ENCODE assay signal across 17 cellular contexts in the genomic region with DNA sequence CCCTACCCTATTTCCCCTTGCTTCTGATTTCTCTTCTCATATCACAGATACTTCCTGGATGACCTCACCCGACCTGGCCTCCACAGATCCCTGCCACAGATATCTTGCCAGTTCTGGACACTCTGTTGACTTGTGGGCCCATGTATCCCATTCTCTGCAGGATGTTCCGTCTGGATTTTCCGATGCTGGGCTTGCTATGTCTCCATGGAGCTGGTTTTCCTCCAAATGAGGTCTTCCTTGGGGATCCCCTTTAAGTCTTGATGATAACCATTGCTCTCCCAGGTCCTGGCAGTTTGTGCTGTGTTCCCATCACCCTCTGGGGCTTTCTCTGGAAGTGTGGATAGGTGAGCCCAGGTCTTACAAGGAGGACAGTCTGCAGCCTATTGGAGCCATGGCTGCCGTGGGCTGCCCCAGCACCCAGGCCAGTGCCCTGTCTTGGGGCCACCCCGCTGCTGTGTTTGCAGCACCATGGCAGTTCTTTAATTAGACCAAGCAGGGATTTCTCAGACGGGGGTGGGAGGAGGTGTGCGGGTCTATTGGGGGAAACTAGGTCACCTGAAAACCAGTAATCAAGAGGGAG. TPM values are rescaled to one million over a fixed set of nuclear protein-coding genes. Genes with fewer than 3 reads are reported as not detected.
DNase-seq lines count a peak whose midpoint lies in the region; ATAC-seq, FAIRE-seq and TF ChIP-seq lines count a peak whose summit lies in the region.
"Had no signal": no experiment of that assay in that cellular context is flagged by ENCODE, and none has a peak within 500 bp of the region (broad histone marks: within the 10 kb centered on the region; RNA-seq: fewer than 3 reads in every experiment).

No MANE protein-coding gene starts in this region.

- no TSS peak for BruUV-seq in K562 (replicated peaks; lab: Mats Ljungman, UMichigan)

- no peaks in the 10 kb centered on the region for H3K9me3 ChIP-seq in H9 (ENCODE audit: control insufficient read depth, low read depth, low read length)
- no peaks in the 10 kb centered on the region for H3K9me3 ChIP-seq in K562 (replicated peaks; ENCODE audit: control insufficient read depth, insufficient read depth, low read depth, low read length)
- H3K9me3 ChIP-seq: A549, tibial nerve had no signal

- in situ Hi-C loops in K562 (cut with MboI), result no loop called here

- no peaks in the 10 kb centered on the region for H3K23me2 ChIP-seq in H9 (ENCODE audit: insufficient read length, low read depth, low read length, poor library complexity, severe bottlenecking)

- H3K23ac ChIP-seq in H9 (ENCODE audit: insufficient read length, low read depth, low read length), result no peak overlapping the region

- no peak overlapping the region for H4K5ac ChIP-seq in H9 (ENCODE audit: insufficient read length, low read depth, low read length)

- H3K27me3 ChIP-seq in H9 (ENCODE audit: insufficient read depth, low read length) (no peaks in the 10 kb centered on the region), K562 (ENCODE audit: control insufficient read depth in 2 of 2, insufficient read depth in 2 of 2, low read length in 2 of 2) (no peaks in the 10 kb centered on the region)
- H3K27me3 ChIP-seq: tibial nerve had no signal

- no peak for DNase-seq in activated CD4-positive, alpha-beta T cell treated with anti-CD3 and anti-CD28 coated beads, Interleukin-2, amount 10 ng/mL, durations not matched to agents 24 days and 14 days
- no peak for DNase-seq in activated CD4-positive, alpha-beta T cell treated with anti-CD3 and anti-CD28 coated beads, Interleukin-2, amount 50 U/mL, for 1 hour
- DNase-seq in H9 (no peak), K562 (ENCODE audit: extremely low read depth in 1 of 4, low spot score in 3 of 4) (no peak), HuH-7.5 (ENCODE audit: low spot score) (no peak), NCI-H510A (lab: John Stamatoyannopoulos, UW) (no peak)
- DNase-seq in natural killer cell treated with Interleukin-12 subunit alpha and Interleukin-12 subunit beta and Interleukin-15 and Interleukin-18, amount 100 ng/mL, for 72 hours (ENCODE audit: low spot score), result no peak
- DNase-seq: Karpas-422; kidney; NCI-H1417; stimulated activated CD4-positive, alpha-beta T cell treated with anti-CD3 and anti-CD28 coated beads, Interleukin-4, amount 100 ng/mL, for 1 hour had no signal

- H3K36me3 Mint-ChIP-seq in activated CD4-positive, alpha-beta T cell treated with anti-CD3 and anti-CD28 coated beads, Interleukin-2, amount 10 ng/mL, durations not matched to agents 24 days and 14 days (ENCODE audit: low read depth), result peaks cover 81% of the 10 kb centered on the region
- H3K36me3 Mint-ChIP-seq in H9 (ENCODE audit: insufficient read depth in 1 of 3, low read depth in 3 of 3), result peaks cover 0 to 2% (median 0%) of the 10 kb centered on the region in 3 experiments; a peak in 1 of 7 replicates
- H3K36me3 Mint-ChIP-seq in natural killer cell treated with Interleukin-12 subunit alpha and Interleukin-12 subunit beta and Interleukin-15 and Interleukin-18, amount 100 ng/mL, for 72 hours, result peaks cover 19% of the 10 kb centered on the region
- H3K36me3 Mint-ChIP-seq: mesothelial cell of epicardium had no signal

- H2BK12ac ChIP-seq in H9 (ENCODE audit: insufficient read length, low read depth, low read length), result no peak overlapping the region

- no peak overlapping the region for H3K4me3 ChIP-seq in K562
- H3K4me3 ChIP-seq: A549, tibial nerve had no signal

- no peak overlapping the region for H2BK15ac ChIP-seq in H9 (ENCODE audit: low read depth, low read length)

- H2BK5ac ChIP-seq in H9 (ENCODE audit: insufficient read length, low read length), result no peak overlapping the region

- TF ChIP-seq RAD21 in K562 (CRISPR knock-in tag; conservative IDR thresholded peaks at IDR 0.05 in 1 of 2, IDR thresholded peaks at IDR 0.05 in 1 of 2), result no peak

- H3K9me3 Mint-ChIP-seq in activated CD4-positive, alpha-beta T cell treated with anti-CD3 and anti-CD28 coated beads, Interleukin-2, amount 10 ng/mL, durations not matched to agents 24 days and 14 days, result peaks cover 3% of the 10 kb centered on the region
- H3K9me3 Mint-ChIP-seq in H9, result no peaks in the 10 kb centered on the region
- H3K9me3 Mint-ChIP-seq in natural killer cell treated with Interleukin-12 subunit alpha and Interleukin-12 subunit beta and Interleukin-15 and Interleukin-18, amount 100 ng/mL, for 72 hours, result no peaks in the 10 kb centered on the region
- H3K9me3 Mint-ChIP-seq: mesothelial cell of epicardium had no signal

- no CpG with 5 or more reads among the region's 7 CpGs for WGBS in H9 (ENCODE audit: extremely low coverage, insufficient read length, low lambda C conversion rate)
- 42% methylated on average over 6 of the region's 7 CpGs for WGBS in K562 (ENCODE audit: insufficient coverage, low coverage, missing lambda C conversion rate)

- peaks cover 7% of the 10 kb centered on the region for H3K4me1 ChIP-seq in H9 (ENCODE audit: insufficient read depth, low read length)
- H3K4me1 ChIP-seq in K562 (replicated peaks in 1 of 2; ENCODE audit: control insufficient read depth in 2 of 2, insufficient read depth in 2 of 2, low read length in 2 of 2), result peaks cover 16 to 35% of the 10 kb centered on the region in 2 experiments

- TF ChIP-seq CTCF in H9 (conservative IDR thresholded peaks at IDR 0.05) (no peak), K562 (IDR thresholded peaks at IDR 0.05 in 2 of 3, conservative IDR thresholded peaks at IDR 0.05 in 1 of 3; ENCODE audit: insufficient read depth in 2 of 3, low read depth in 1 of 3, low read length in 3 of 3) (no peak)

- no peaks in the 10 kb centered on the region for H3K79me1 ChIP-seq in H9 (ENCODE audit: insufficient read depth, low read depth, low read length, poor library complexity, severe bottlenecking)

- H3K4me2 ChIP-seq in H9 (ENCODE audit: insufficient read depth, insufficient read length, low read length), result no peak overlapping the region
- no peak overlapping the region for H3K4me2 ChIP-seq in K562 (ENCODE audit: insufficient read depth, low read length)
- H3K4me2 ChIP-seq: A549 had no signal

- no peak for FAIRE-seq in K562 (lab: Jason Lieb, UNC)
- FAIRE-seq: A549, kidney had no signal

- peak overlapping the region; percentile 95 for H3K27ac Mint-ChIP-seq in activated CD4-positive, alpha-beta T cell treated with anti-CD3 and anti-CD28 coated beads, Interleukin-2, amount 10 ng/mL, durations not matched to agents 24 days and 14 days
- peak overlapping the region in 2 of 3 experiments; percentile 20 to 80; a peak in 2 of 7 replicates for H3K27ac Mint-ChIP-seq in H9
- H3K27ac Mint-ChIP-seq in natural killer cell treated with Interleukin-12 subunit alpha and Interleukin-12 subunit beta and Interleukin-15 and Interleukin-18, amount 100 ng/mL, for 72 hours, result peak overlapping the region; percentile 24 to 81
- H3K27ac Mint-ChIP-seq: mesothelial cell of epicardium had no signal

- H2BK20ac ChIP-seq in H9 (ENCODE audit: low read depth, low read length, poor library complexity, severe bottlenecking), result no peak overlapping the region

- CTCF ChIA-PET in K562 (lab: Yijun Ruan, JAX; ENCODE audit: low intra/inter-chr PET ratio), result no interaction called here

- no peak overlapping the region for H2AFZ ChIP-seq in H9 (ENCODE audit: low read length)
- H2AFZ ChIP-seq in K562 (ENCODE audit: low read depth, low read length), result no peak overlapping the region

- H3K4me1 Mint-ChIP-seq in activated CD4-positive, alpha-beta T cell treated with anti-CD3 and anti-CD28 coated beads, Interleukin-2, amount 10 ng/mL, durations not matched to agents 24 days and 14 days, result peaks cover 79% of the 10 kb centered on the region
- H3K4me1 Mint-ChIP-seq in H9, result peaks cover 27 to 37% of the 10 kb centered on the region in 2 experiments
- H3K4me1 Mint-ChIP-seq in natural killer cell treated with Interleukin-12 subunit alpha and Interleukin-12 subunit beta and Interleukin-15 and Interleukin-18, amount 100 ng/mL, for 72 hours (ENCODE audit: low read depth in 2 of 2), result peaks cover 52 to 66% of the 10 kb centered on the region in 2 donors

- no peak overlapping the region for H3K27ac ChIP-seq in H9 (ENCODE audit: insufficient read length, low read depth, low read length)
- H3K27ac ChIP-seq in K562 (ENCODE audit: extremely low read depth, low read depth, low read length), result no peak overlapping the region
- H3K27ac ChIP-seq: A549, tibial nerve had no signal

- no peak overlapping the region for H3K56ac ChIP-seq in H9 (ENCODE audit: insufficient read length, low read depth, low read length)

- no peak overlapping the region for H2AK5ac ChIP-seq in H9 (ENCODE audit: insufficient read length, low read length)

- H3K14ac ChIP-seq in H9 (ENCODE audit: insufficient read depth, low read length), result no peak overlapping the region

- H3K27me3 Mint-ChIP-seq in activated CD4-positive, alpha-beta T cell treated with anti-CD3 and anti-CD28 coated beads, Interleukin-2, amount 10 ng/mL, durations not matched to agents 24 days and 14 days, result no peaks in the 10 kb centered on the region
- H3K27me3 Mint-ChIP-seq in H9 (ENCODE audit: low read depth), result no peaks in the 10 kb centered on the region
- H3K27me3 Mint-ChIP-seq in natural killer cell treated with Interleukin-12 subunit alpha and Interleukin-12 subunit beta and Interleukin-15 and Interleukin-18, amount 100 ng/mL, for 72 hours, result no peaks in the 10 kb centered on the region

- no peak overlapping the region for H3K9ac ChIP-seq in H9 (ENCODE audit: extremely low read depth, insufficient read length, low read length)
- peak overlapping the region in 1 of 2 experiments; percentile 4; a peak in 1 of 4 replicates for H3K9ac ChIP-seq in K562 (ENCODE audit: insufficient read depth in 1 of 2, low read depth in 2 of 2, low read length in 2 of 2)

- no peaks in the 10 kb centered on the region for H3K9me1 ChIP-seq in K562 (ENCODE audit: control insufficient read depth, insufficient read depth, low read length)

- no peak overlapping the region for H3T11ph ChIP-seq in H9 (ENCODE audit: low read length)

- H3K18ac ChIP-seq in H9 (ENCODE audit: insufficient read length, low read depth, low read length), result no peak overlapping the region

- H3K79me2 ChIP-seq in H9 (ENCODE audit: insufficient read depth, low read length) (no peaks in the 10 kb centered on the region), K562 (ENCODE audit: control insufficient read depth, insufficient read depth, low read length) (no peaks in the 10 kb centered on the region)

- no peak for TF ChIP-seq POLR2A in K562 (conservative IDR thresholded peaks at IDR 0.05)

- intact Hi-C loops in activated CD4-positive, alpha-beta T cell treated with anti-CD3 and anti-CD28 coated beads, Interleukin-2, amount 10 ng/mL, durations not matched to agents 24 days and 14 days (cut with micrococcal nuclease), result loop anchor here (2.0 kb wide), 1 partner anchor 13 kb away; no protein-coding TSS in a partner anchor
- intact Hi-C loops in K562 (cut with micrococcal nuclease), result no loop called here

- peak overlapping the region; percentile 34 for H3K4me3 Mint-ChIP-seq in activated CD4-positive, alpha-beta T cell treated with anti-CD3 and anti-CD28 coated beads, Interleukin-2, amount 10 ng/mL, durations not matched to agents 24 days and 14 days
- H3K4me3 Mint-ChIP-seq in H9, result no peak overlapping the region
- no peak overlapping the region for H3K4me3 Mint-ChIP-seq in natural killer cell treated with Interleukin-12 subunit alpha and Interleukin-12 subunit beta and Interleukin-15 and Interleukin-18, amount 100 ng/mL, for 72 hours
- H3K4me3 Mint-ChIP-seq: CD14-positive monocyte, mesothelial cell of epicardium had no signal

- H3K4ac ChIP-seq in H9 (ENCODE audit: low read depth, low read length), result no peak overlapping the region

- no peak overlapping the region for H4K91ac ChIP-seq in H9 (ENCODE audit: insufficient read length, low read depth, low read length)

- H4K8ac ChIP-seq in H9 (replicated peaks; ENCODE audit: insufficient read length, low read depth, low read length), result no peak overlapping the region

- no peak for TF ChIP-seq EP300 in K562 (IDR thresholded peaks at IDR 0.05; ENCODE audit: low read length)

- H2BK120ac ChIP-seq in H9 (ENCODE audit: low read depth, low read length, poor library complexity, severe bottlenecking), result no peak overlapping the region

- H4K20me1 ChIP-seq in H9 (ENCODE audit: control insufficient read depth, insufficient read depth, insufficient read length) (no peaks in the 10 kb centered on the region), K562 (replicated peaks; ENCODE audit: control insufficient read depth, insufficient read depth, low read length) (no peaks in the 10 kb centered on the region)

- H3K36me3 ChIP-seq in K562 (ENCODE audit: control insufficient read depth, insufficient read depth, low read length), result no peaks in the 10 kb centered on the region
- H3K36me3 ChIP-seq: tibial nerve had no signal

- ATAC-seq in K562, result no peak
- no peak for ATAC-seq in natural killer cell treated with Interleukin-12 subunit alpha and Interleukin-12 subunit beta and Interleukin-15 and Interleukin-18, amount 100 ng/mL, for 72 hours
- ATAC-seq in GM21717 (IDR thresholded peaks at IDR 0.05; ENCODE audit: unreplicated experiment), result no peak
- ATAC-seq: A549 had no signal

- POLR2A ChIA-PET in K562 (lab: Yijun Ruan, JAX), result interaction anchor here (0.6 kb wide), 1 partner anchor 187 kb away, joined by 3 read pairs; no protein-coding TSS in a partner anchor

RNA-seq across cellular contexts. Expression of gene PPP1R16B, which starts 23.9 kb away (rescaled TPM):
- 133 TPM in 2 replicates for total RNA-seq in activated CD4-positive, alpha-beta T cell treated with anti-CD3 and anti-CD28 coated beads, Interleukin-2, amount 10 ng/mL, durations not matched to agents 24 days and 14 days
- total RNA-seq in H9 (2021) (8.2 TPM in 2 replicates), K562 (2014; rRNA removed) (7.5 and 10.4 TPM in 2 replicates), K562 (2014; rRNA removed; fragmentation: Illumina TruSeq; extraction: Trizol) (6.7 and 6.8 TPM in 2 replicates), K562 (2015; rRNA removed; fragmentation: Illumina TruSeq; extraction: Trizol) (6.7 TPM in 2 replicates), K562 (2021) (9.4 and 11.5 TPM in 2 replicates)
- 2.3 and 4.1 TPM in 2 replicates for total RNA-seq in K562 (2011; cell fraction: chromatin; rRNA removed; ENCODE audit: low replicate concordance)
- total RNA-seq in K562 (2011; cell fraction: nucleolus; rRNA removed), result 2.7 and 3.0 TPM in 2 replicates
- 3.3 and 4.4 TPM in 2 replicates for total RNA-seq in K562 (2011; cell fraction: nucleoplasm; rRNA removed)
- polyA plus RNA-seq in K562 (2011; rRNA removed) (6.8 and 7.1 TPM in 2 replicates), K562 (2014; fragmentation: Illumina TruSeq; extraction: Trizol) (7.9 and 8.9 TPM in 2 replicates), K562 (2014; fragmentation: Nextera tagmentation; extraction: Ambion mirVana) (1 to 10 TPM; 1.5 to 2.3 TPM), K562 (2014; rRNA removed) (6.2 and 6.5 TPM in 2 replicates)
- 4.8 and 6.9 TPM in 2 replicates for polyA plus RNA-seq in K562 (2011; cell fraction: cytosol; rRNA removed)
- 3.6 and 5.2 TPM in 2 replicates for polyA plus RNA-seq in K562 (2011; cell fraction: nucleus; rRNA removed)
- polyA plus RNA-seq in K562 (2012), result 6.1 and 20.4 TPM in 2 replicates
- polyA minus RNA-seq in K562 (2011; rRNA and poly(A)+ RNA removed), result 8.5 and 9.7 TPM in 2 replicates
- 4.7 and 6.5 TPM in 2 replicates for polyA minus RNA-seq in K562 (2011; cell fraction: cytosol; rRNA and poly(A)+ RNA removed)
- 1.2 and 2.7 TPM in 2 replicates for polyA minus RNA-seq in K562 (2011; cell fraction: nucleus; rRNA and poly(A)+ RNA removed)
- 100 to 1,000 TPM in 1 of 2 donors, 10 to 100 TPM in 1; 74.6 to 119 TPM for total RNA-seq in natural killer cell treated with Interleukin-12 subunit alpha and Interleukin-12 subunit beta and Interleukin-15 and Interleukin-18, amount 100 ng/mL, for 72 hours
- total RNA-seq: mesothelial cell of epicardium had no signal
- polyA plus RNA-seq: fibroblast of lung had no signal
